28 cellular contexts compared by ENCODE assay signal in genomic region chr2:23394700-23395099, GRCh38.
"Had no signal": no experiment of that assay in that cellular context is flagged by ENCODE, and none has a peak within 500 bp of the region (broad histone marks: within the 10 kb centered on the region; RNA-seq: fewer than 3 reads in every experiment).

No MANE protein-coding gene starts in this region.

- H3K9me3 Mint-ChIP-seq: dendritic cell treated with granulocyte-macrophage colony-stimulating factor and Interleukin-4, amounts not matched to agents 40 ng/mL and 50 ng/mL, for 4 days; endodermal cell; memory B cell; mesothelial cell of epicardium; naive B cell; nephron; stimulated activated naive CD8-positive, alpha-beta T cell treated with anti-CD3 and anti-CD28 coated beads, Interleukin-15, amount 100 ng/mL, for 72 hours had no signal

- H3K9ac ChIP-seq: neural progenitor cell, parathyroid adenoma had no signal

- H3K36me3 Mint-ChIP-seq: memory B cell, naive B cell had no signal

- H3K27ac ChIP-seq: epithelial cell of prostate, gastrocnemius medialis, neural progenitor cell, parathyroid adenoma, right lobe of liver, suprapubic skin, transverse colon, upper lobe of right lung, uterus had no signal

- H3K4me1 ChIP-seq: gastrocnemius medialis, parathyroid adenoma, right lobe of liver, transverse colon, upper lobe of right lung, uterus had no signal

- H3K4me3 ChIP-seq: gastrocnemius medialis, lung, mucosa of descending colon, neural progenitor cell, right lobe of liver, suprapubic skin, transverse colon, upper lobe of right lung, uterus had no signal

- ATAC-seq: gastrocnemius medialis; left lobe of liver; mucosa of descending colon; right lobe of liver; stimulated activated naive CD8-positive, alpha-beta T cell treated with anti-CD3 and anti-CD28 coated beads, Interleukin-15, amount 100 ng/mL, for 72 hours; upper lobe of right lung had no signal

- H3K27ac Mint-ChIP-seq: dendritic cell treated with granulocyte-macrophage colony-stimulating factor and Interleukin-4, amounts not matched to agents 40 ng/mL and 50 ng/mL, for 4 days; endodermal cell; memory B cell; mesothelial cell of epicardium; naive B cell; nephron; neural progenitor cell; progenitor cell of endocrine pancreas had no signal

- H3K27me3 ChIP-seq: gastrocnemius medialis, right lobe of liver, suprapubic skin, transverse colon, upper lobe of right lung, uterus had no signal

- H3K4me2 ChIP-seq: neural progenitor cell had no signal

- H3K9me3 ChIP-seq: gastrocnemius medialis, mucosa of descending colon, right lobe of liver, suprapubic skin, transverse colon, upper lobe of right lung, uterus had no signal

- H3K36me3 ChIP-seq: gastrocnemius medialis, neural progenitor cell, right lobe of liver, suprapubic skin, transverse colon, upper lobe of right lung, uterus had no signal

- DNase-seq: effector CD8-positive, alpha-beta T cell; endodermal cell; foreskin fibroblast; gastrocnemius medialis; head of caudate nucleus; kidney; mucosa of descending colon; naive B cell; right lobe of liver; small intestine; stimulated activated CD4-positive, alpha-beta T cell treated with anti-CD3 and anti-CD28 coated beads, Interleukin-15, amount 100 ng/mL, for 24 hours; stimulated activated CD4-positive, alpha-beta T cell treated with anti-CD3 and anti-CD28 coated beads, Interleukin-4, amount 100 ng/mL, for 1 hour; stimulated activated CD8-positive, alpha-beta memory T cell treated with anti-CD3 and anti-CD28 coated beads, Interleukin-4, amount 100 ng/mL, for 48 hours; stimulated activated naive CD8-positive, alpha-beta T cell treated with anti-CD3 and anti-CD28 coated beads, Interleukin-15, amount 100 ng/mL, for 72 hours; transverse colon; upper lobe of right lung; uterus had no signal

- FAIRE-seq: kidney, small intestine had no signal

- H3K4me3 Mint-ChIP-seq: dendritic cell treated with granulocyte-macrophage colony-stimulating factor and Interleukin-4, amounts not matched to agents 40 ng/mL and 50 ng/mL, for 4 days; endodermal cell; memory B cell; mesothelial cell of epicardium; naive B cell; nephron; neural progenitor cell; stimulated activated naive CD8-positive, alpha-beta T cell treated with anti-CD3 and anti-CD28 coated beads, Interleukin-15, amount 100 ng/mL, for 72 hours had no signal

- H3K4me1 Mint-ChIP-seq: stimulated activated naive CD8-positive, alpha-beta T cell treated with anti-CD3 and anti-CD28 coated beads, Interleukin-15, amount 100 ng/mL, for 72 hours had no signal

- H2AFZ ChIP-seq: neural progenitor cell, parathyroid adenoma had no signal
